ENCODE assay signal across 26 cellular contexts in the genomic region with DNA sequence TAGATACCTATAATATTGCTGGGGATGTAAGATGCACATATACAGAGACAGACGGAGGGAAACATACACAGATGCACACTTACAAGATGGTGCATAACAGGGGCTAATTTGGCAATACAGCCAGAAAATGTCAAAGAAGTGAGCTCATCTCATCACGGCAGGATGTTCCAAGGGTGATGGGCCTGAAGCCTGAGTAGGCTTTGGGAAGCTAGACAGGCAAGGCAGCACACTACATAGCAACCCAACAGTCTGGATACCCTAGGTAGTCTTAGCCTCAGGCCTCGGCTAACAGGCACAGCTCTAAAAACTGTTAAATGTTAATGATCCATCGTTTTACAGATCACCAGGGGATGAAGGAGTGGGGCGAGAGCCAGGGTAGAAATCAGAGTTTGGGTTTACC.
"Had no signal": no experiment of that assay in that cellular context is flagged by ENCODE, and none has a peak within 500 bp of the region (broad histone marks: within the 10 kb centered on the region; RNA-seq: fewer than 3 reads in every experiment).

No MANE protein-coding gene starts in this region.

- H3K4me1 ChIP-seq: breast epithelium, heart right ventricle, left lung had no signal

- H3K27ac Mint-ChIP-seq: activated B cell treated with CpG ODN at 0.5 μM for 24 hours; activated CD4-positive, alpha-beta T cell treated with anti-CD3 and anti-CD28 coated beads for 36 hours; activated naive CD8-positive, alpha-beta T cell; activated T-helper 2 cell treated with anti-CD3 and anti-CD28 coated beads, Interferon-gamma antibody, Interleukin-2, Interleukin-4, amounts not matched to agents 10 μg/mL and 5 μg/mL and 100 μg/mL, durations not matched to agents 14 hours and 24 hours and 36 hours; stimulated activated naive CD8-positive, alpha-beta T cell treated with anti-CD3 and anti-CD28 coated beads, Interleukin-15, Interleukin-2, amounts not matched to agents 100 ng/mL and 50 ng/mL, for 24 hours had no signal

- H3K9me3 Mint-ChIP-seq: activated B cell treated with CpG ODN at 0.5 μM for 24 hours; activated T-cell treated with anti-CD3 and anti-CD28 coated beads, Interleukin-2, amount 50 U/mL, for 4 hours; activated T-helper 2 cell treated with anti-CD3 and anti-CD28 coated beads, Interferon-gamma antibody, Interleukin-2, Interleukin-4, amounts not matched to agents 10 μg/mL and 5 μg/mL and 100 μg/mL, durations not matched to agents 14 hours and 24 hours and 36 hours; nephron; stimulated activated naive CD8-positive, alpha-beta T cell treated with anti-CD3 and anti-CD28 coated beads, Interleukin-15, Interleukin-2, amounts not matched to agents 100 ng/mL and 50 ng/mL, for 24 hours had no signal

- ATAC-seq: activated CD4-positive, alpha-beta T cell treated with anti-CD3 and anti-CD28 coated beads for 36 hours; activated T-cell treated with anti-CD3 and anti-CD28 coated beads, Interleukin-2, amount 50 U/mL, for 4 hours; heart right ventricle; left lung; right cardiac atrium had no signal

- H3K27ac ChIP-seq: adrenal gland, ascending aorta, breast epithelium, heart right ventricle, left lung, parathyroid adenoma, thyroid gland had no signal

- H3K27me3 ChIP-seq: adrenal gland, ascending aorta, breast epithelium, heart right ventricle, left lung, thyroid gland had no signal

- H3K4me3 Mint-ChIP-seq: activated B cell treated with CpG ODN at 0.5 μM for 24 hours; activated CD4-positive, alpha-beta T cell treated with anti-CD3 and anti-CD28 coated beads for 36 hours; activated naive CD8-positive, alpha-beta T cell; activated T-cell treated with anti-CD3 and anti-CD28 coated beads, Interleukin-2, amount 50 U/mL, for 4 hours; nephron; stimulated activated naive CD8-positive, alpha-beta T cell treated with anti-CD3 and anti-CD28 coated beads, Interleukin-15, Interleukin-2, amounts not matched to agents 100 ng/mL and 50 ng/mL, for 24 hours had no signal

- H3K4me3 ChIP-seq: adrenal gland, ascending aorta, breast epithelium, heart right ventricle, left lung, thyroid gland had no signal

- H3K27me3 Mint-ChIP-seq: activated B cell treated with CpG ODN at 0.5 μM for 24 hours; activated CD4-positive, alpha-beta T cell treated with anti-CD3 and anti-CD28 coated beads for 36 hours; stimulated activated naive CD8-positive, alpha-beta T cell treated with anti-CD3 and anti-CD28 coated beads, Interleukin-15, Interleukin-2, amounts not matched to agents 100 ng/mL and 50 ng/mL, for 24 hours had no signal

- H3K79me2 ChIP-seq: parathyroid adenoma had no signal

- H3K9me3 ChIP-seq: adrenal gland, ascending aorta, breast epithelium, heart right ventricle, left lung, thyroid gland had no signal

- FAIRE-seq: endometrium had no signal

- H3K36me3 ChIP-seq: adrenal gland, ascending aorta, breast epithelium, heart right ventricle, left lung, thyroid gland had no signal

- H2AFZ ChIP-seq: parathyroid adenoma had no signal

- H3K36me3 Mint-ChIP-seq: activated naive CD8-positive, alpha-beta T cell had no signal

- H3K9ac ChIP-seq: parathyroid adenoma had no signal

- DNase-seq: activated B cell treated with CpG ODN at 0.5 μM for 24 hours; activated CD4-positive, alpha-beta T cell treated with anti-CD3 and anti-CD28 coated beads for 36 hours; activated CD4-positive, alpha-beta T cell treated with anti-CD3 and anti-CD28 coated beads, Interleukin-2, amount 50 U/mL, for 48 hours; activated CD8-positive, alpha-beta memory T cell treated with anti-CD3 and anti-CD28 coated beads, Interleukin-2, amount 50 U/mL, for 48 hours; activated naive CD4-positive, alpha-beta T cell; activated T-cell treated with anti-CD3 and anti-CD28 coated beads, Interleukin-2, amount 50 U/mL, for 4 hours; adrenal gland; cerebellar nuclear complex; effector CD4-positive, alpha-beta T cell; heart right ventricle; kidney glomerular epithelial cell; left lung; right cardiac atrium; stimulated activated CD4-positive, alpha-beta T cell treated with anti-CD3 and anti-CD28 coated beads, Interleukin-12 subunit alpha, Interleukin-12 subunit beta, amount 100 ng/mL, for 4 hours; stimulated activated CD4-positive, alpha-beta T cell treated with anti-CD3 and anti-CD28 coated beads, Interleukin-4, amount 100 ng/mL, for 4 hours; substantia nigra; T-helper 9 cell; thyroid gland had no signal
